18 cellular contexts compared by ENCODE assay signal in the genomic region with DNA sequence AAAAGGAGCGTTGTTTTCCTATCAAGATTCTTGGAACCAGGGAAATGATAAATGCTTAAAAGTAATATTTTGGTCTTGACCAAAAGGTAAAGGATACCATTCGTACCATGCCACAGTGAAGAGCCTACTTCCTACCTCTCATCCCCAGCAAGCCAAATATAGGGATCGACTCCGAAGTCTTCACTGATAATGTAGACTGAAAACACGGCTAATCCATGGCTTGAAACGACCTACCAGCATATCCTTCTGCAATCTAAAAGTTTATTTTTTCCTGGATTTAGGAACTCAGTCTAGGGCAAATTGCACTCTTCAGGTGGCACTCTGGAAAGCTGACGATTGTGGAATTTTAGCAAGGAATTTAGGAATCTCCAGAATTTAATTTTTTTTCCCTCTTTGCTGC. TPM values are rescaled to one million over a fixed set of nuclear protein-coding genes. Genes with fewer than 3 reads are reported as not detected.
"Had no signal": no experiment of that assay in that cellular context is flagged by ENCODE, and none has a peak within 500 bp of the region (broad histone marks: within the 10 kb centered on the region; RNA-seq: fewer than 3 reads in every experiment).

No MANE protein-coding gene starts in this region.

- H3K27ac Mint-ChIP-seq: activated naive CD4-positive, alpha-beta T cell treated with anti-CD3 and anti-CD28 coated beads, Interleukin-2, amount 10 ng/mL, durations not matched to agents 7 days and 5 days; activated T-helper 17 cell treated with anti-CD3 and anti-CD28 coated beads, Interleukin-2, amount 50 U/mL, for 72 hours; dendritic cell treated with granulocyte-macrophage colony-stimulating factor and Interleukin-4, amounts not matched to agents 40 ng/mL and 50 ng/mL, for 4 days; memory B cell; natural killer cell had no signal

- H3K27ac ChIP-seq: epithelial cell of prostate, left lung, SK-N-MC, uterus had no signal

- DNase-seq: activated CD4-positive, alpha-beta T cell treated with anti-CD3 and anti-CD28 coated beads for 1 hour; activated CD4-positive, alpha-beta T cell treated with anti-CD3 and anti-CD28 coated beads, Interleukin-2, amount 50 U/mL, for 4 hours; activated naive CD4-positive, alpha-beta T cell treated with anti-CD3 and anti-CD28 coated beads, Interleukin-2, amount 10 ng/mL, durations not matched to agents 7 days and 5 days; central memory CD4-positive, alpha-beta T cell; islet precursor cell; left lung; natural killer cell; pancreas; stimulated activated CD4-positive, alpha-beta T cell treated with anti-CD3 and anti-CD28 coated beads, Interleukin-12 subunit alpha, Interleukin-12 subunit beta, amount 100 ng/mL, for 4 hours; stimulated activated CD4-positive, alpha-beta T cell treated with anti-CD3 and anti-CD28 coated beads, Interleukin-2, amount 100 ng/mL, for 24 hours; uterus had no signal

- H3K4me1 Mint-ChIP-seq: activated naive CD4-positive, alpha-beta T cell treated with anti-CD3 and anti-CD28 coated beads, Interleukin-2, amount 10 ng/mL, durations not matched to agents 7 days and 5 days; activated T-helper 17 cell treated with anti-CD3 and anti-CD28 coated beads, Interleukin-2, amount 50 U/mL, for 72 hours had no signal

- H3K9me3 ChIP-seq: gastroesophageal sphincter, left lung, pancreas, thyroid gland, uterus had no signal

- H3K4me1 ChIP-seq: uterus had no signal

- H3K27me3 ChIP-seq: gastroesophageal sphincter, pancreas, thyroid gland, uterus had no signal

- H3K36me3 Mint-ChIP-seq: natural killer cell had no signal

- H3K4me3 ChIP-seq: left lung, pancreas, SK-N-MC, thyroid gland, uterus had no signal

- H3K9me3 Mint-ChIP-seq: activated naive CD4-positive, alpha-beta T cell treated with anti-CD3 and anti-CD28 coated beads, Interleukin-2, amount 10 ng/mL, durations not matched to agents 7 days and 5 days; activated T-helper 17 cell treated with anti-CD3 and anti-CD28 coated beads, Interleukin-2, amount 50 U/mL, for 72 hours; dendritic cell treated with granulocyte-macrophage colony-stimulating factor and Interleukin-4, amounts not matched to agents 40 ng/mL and 50 ng/mL, for 4 days; natural killer cell had no signal

- H3K36me3 ChIP-seq: gastroesophageal sphincter, left lung, pancreas, thyroid gland, uterus had no signal

- ATAC-seq: activated T-helper 17 cell treated with anti-CD3 and anti-CD28 coated beads, Interleukin-2, amount 50 U/mL, for 72 hours; gastroesophageal sphincter; left lung; natural killer cell; pancreas had no signal

- H3K4me3 Mint-ChIP-seq: activated naive CD4-positive, alpha-beta T cell treated with anti-CD3 and anti-CD28 coated beads, Interleukin-2, amount 10 ng/mL, durations not matched to agents 7 days and 5 days; activated T-helper 17 cell treated with anti-CD3 and anti-CD28 coated beads, Interleukin-2, amount 50 U/mL, for 72 hours; dendritic cell treated with granulocyte-macrophage colony-stimulating factor and Interleukin-4, amounts not matched to agents 40 ng/mL and 50 ng/mL, for 4 days; memory B cell; natural killer cell had no signal

RNA-seq across cellular contexts. Expression of gene SEMA6D, which starts 1.9 kb away (rescaled TPM):
- total RNA-seq: activated T-helper 17 cell treated with anti-CD3 and anti-CD28 coated beads, Interleukin-2, amount 50 U/mL, for 72 hours; natural killer cell had no signal
